In genomic region chr2:108385411-108386071, GRCh38 we compare ENCODE assay signal across 1 cellular context.
TF ChIP-seq lines count a peak whose summit lies in the region.

No MANE protein-coding gene starts in this region.

TF ChIP-seq in K562, 482 proteins besides CTCF, POLR2A, EP300 and RAD21 (continued from another document):
- no peak for TF ChIP-seq ZNF395 (CRISPR knock-in tag; IDR thresholded peaks at IDR 0.05)
- TF ChIP-seq PBX2 (CRISPR knock-in tag; IDR thresholded peaks at IDR 0.05; ENCODE audit: low read depth), result no peak
- TF ChIP-seq PBX2 (tag; conservative IDR thresholded peaks at IDR 0.05; ENCODE audit: low read depth), result peak; percentile 70
- TF ChIP-seq U2AF2 (optimal IDR thresholded peaks at IDR 0.05; ENCODE audit: low read depth, low read length), result no peak
- TF ChIP-seq ZNF584 (CRISPR knock-in tag; IDR thresholded peaks at IDR 0.05; ENCODE audit: low read depth), result no peak
- no peak for TF ChIP-seq NFE2 (IDR thresholded peaks at IDR 0.05; ENCODE audit: low read depth)
- TF ChIP-seq ZNF174 (CRISPR knock-in tag; IDR thresholded peaks at IDR 0.05), result no peak
- TF ChIP-seq HDAC3 (IDR thresholded peaks at IDR 0.05; ENCODE audit: borderline replicate concordance, partially characterized antibody), result no peak
- TF ChIP-seq PKNOX1 (IDR thresholded peaks at IDR 0.05), result peak; percentile 70
- TF ChIP-seq TSC22D4 (tag; IDR thresholded peaks at IDR 0.05), result no peak
